In the genomic region with DNA sequence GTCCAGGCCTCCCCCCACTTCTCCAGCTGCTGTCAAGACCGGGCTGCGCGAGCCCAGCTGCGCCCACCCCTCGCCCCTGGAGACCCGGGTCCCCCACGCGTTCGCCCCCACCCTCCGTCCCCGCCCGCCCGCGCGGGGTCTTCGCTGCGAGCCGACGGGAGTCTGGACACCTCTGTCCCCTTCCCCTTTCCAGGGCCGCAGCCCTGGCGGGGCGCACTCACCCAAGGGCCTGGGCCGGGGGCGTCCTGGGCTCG, we compare ENCODE assay signal across 9 cellular contexts. TPM values are rescaled to one million over a fixed set of nuclear protein-coding genes. Genes with fewer than 3 reads are reported as not detected.
DNase-seq lines count a peak whose midpoint lies in the region; ATAC-seq and TF ChIP-seq lines count a peak whose summit lies in the region.
"Had no signal": no experiment of that assay in that cellular context is flagged by ENCODE, and none has a peak within 500 bp of the region (broad histone marks: within the 10 kb centered on the region; RNA-seq: fewer than 3 reads in every experiment).

No MANE protein-coding gene starts in this region.

- POLR2A ChIA-PET in Panc1 (lab: Charles Lee), result interaction anchor here (0.6 kb wide), 1 partner anchor 601 kb away, joined by 3 read pairs; no protein-coding TSS in a partner anchor

- TF ChIP-seq POLR2A in esophagus squamous epithelium (IDR thresholded peaks at IDR 0.05) (no peak), ovary (IDR thresholded peaks at IDR 0.05) (no peak)

- CTCF ChIA-PET in Panc1 (lab: Charles Lee), result no interaction called here

- peaks cover 0 to 65% (median 15%) of the 10 kb centered on the region in 11 experiments; a peak in 13 of 22 replicates for H4K20me1 ChIP-seq in BLaER1 treated with 17β-estradiol and CSF1 and Interleukin-3, amounts not matched to agents 10 nM and 100 nM

- intact Hi-C loops in Panc1 (cut with micrococcal nuclease; ENCODE audit: unreplicated experiment) (no loop called here), esophagus squamous epithelium (cut with DNase I) (no loop called here), ovary (cut with DNase I) (loop anchor here in 2 of 4 donors (5.0 to 10.0 kb wide), 3 partner anchors 294 to 434 kb away; no protein-coding TSS in a partner anchor)

- H3K27ac ChIP-seq in BLaER1 treated with 17β-estradiol and CSF1 and Interleukin-3, amounts not matched to agents 10 nM and 100 nM, result peak overlapping the region in 9 of 11 experiments; percentile 47 to 72 (median 60); a peak in 13 of 22 replicates
- H3K27ac ChIP-seq in Panc1 (ENCODE audit: low read length) (no peak overlapping the region), esophagus squamous epithelium (no peak overlapping the region), ovary (no peak overlapping the region)

- H3K36me3 ChIP-seq in BLaER1 treated with 17β-estradiol and CSF1 and Interleukin-3, amounts not matched to agents 10 nM and 100 nM, result no peaks in the 10 kb centered on the region
- H3K36me3 ChIP-seq in Panc1 (ENCODE audit: control insufficient read depth, insufficient read depth, low read length) (no peaks in the 10 kb centered on the region), esophagus squamous epithelium (no peaks in the 10 kb centered on the region), ovary (no peaks in the 10 kb centered on the region)

- peaks cover 76 to 92% (median 84%) of the 10 kb centered on the region in 10 experiments for H3K4me1 ChIP-seq in BLaER1 treated with 17β-estradiol and CSF1 and Interleukin-3, amounts not matched to agents 10 nM and 100 nM
- H3K4me1 ChIP-seq in Panc1 (ENCODE audit: control insufficient read depth, insufficient read depth, low read length), result peaks cover 15% of the 10 kb centered on the region
- H3K4me1 ChIP-seq in esophagus squamous epithelium, result peaks cover 24 to 68% (median 32%) of the 10 kb centered on the region in 3 donors
- H3K4me1 ChIP-seq in ovary (ENCODE audit: insufficient read depth), result peaks cover 17% of the 10 kb centered on the region

- 0% methylated on average over 6 of the region's 25 CpGs; no CpG with 5 or more reads in 1 of the 2 donors for WGBS in esophagus squamous epithelium, 2 donors
- WGBS in ovary, 3 donors, result 0 to 2% (median 0%) methylated on average over 8 to 25 of the region's 25 CpGs

- in situ Hi-C loops in Panc1 (cut with HindIII; ENCODE audit: low pct_unique_long_range_greater_than_20kb, low sequenced_read_pairs), result no loop called here

- peak overlapping the region; percentile 86 to 99 (median 98) for H3K4me2 ChIP-seq in BLaER1 treated with 17β-estradiol and CSF1 and Interleukin-3, amounts not matched to agents 10 nM and 100 nM

- TF ChIP-seq CTCF in Panc1 (IDR thresholded peaks at IDR 0.05), result no peak
- no peak for TF ChIP-seq CTCF in esophagus squamous epithelium (IDR thresholded peaks at IDR 0.05)
- no peak for TF ChIP-seq CTCF in ovary (IDR thresholded peaks at IDR 0.05)
- no peak for TF ChIP-seq CTCF in GM10266 (IDR thresholded peaks at IDR 0.05; ENCODE audit: control insufficient read depth, insufficient read depth, low read depth, missing control alignments)

- ATAC-seq in Panc1, result no peak
- no peak for ATAC-seq in HG03432 (IDR thresholded peaks at IDR 0.05; ENCODE audit: unreplicated experiment)

- TF ChIP-seq EP300 in ovary (IDR thresholded peaks at IDR 0.05), result no peak

- H3K9me3 ChIP-seq in BLaER1 treated with 17β-estradiol and CSF1 and Interleukin-3, amounts not matched to agents 10 nM and 100 nM (replicated peaks in 1 of 11), result no peaks in the 10 kb centered on the region
- no peaks in the 10 kb centered on the region for H3K9me3 ChIP-seq in Panc1 (ENCODE audit: control insufficient read depth, insufficient read depth, low read depth, low read length)
- no peaks in the 10 kb centered on the region for H3K9me3 ChIP-seq in esophagus squamous epithelium
- H3K9me3 ChIP-seq in ovary, result no peaks in the 10 kb centered on the region

- peak overlapping the region; percentile 54 to 71 (median 62) for H3K4me3 ChIP-seq in BLaER1 treated with 17β-estradiol and CSF1 and Interleukin-3, amounts not matched to agents 10 nM and 100 nM
- H3K4me3 ChIP-seq in Panc1 (ENCODE audit: low read depth in 2 of 2, low read length in 2 of 2), result peak overlapping the region; percentile 37 to 59
- H3K4me3 ChIP-seq in esophagus squamous epithelium, result peak overlapping the region; percentile 17 to 65 (median 38)
- H3K4me3 ChIP-seq in ovary, result peak overlapping the region; percentile 12

- BruUV-seq in Panc1 (replicated peaks; lab: Mats Ljungman, UMichigan), result no TSS peak

- DNase-seq in Panc1 (ENCODE audit: low read depth, low spot score) (no peak), esophagus squamous epithelium (lab: John Stamatoyannopoulos, UW) (no peak), ovary (no peak), inferior parietal cortex (ENCODE audit: extremely low spot score) (no peak), C1 segment of cervical spinal cord (lab: John Stamatoyannopoulos, UW) (no peak), GM10266 (ENCODE audit: extremely low spot score) (no peak)

- peak overlapping the region; percentile 52 to 75 (median 72); a peak in 21 of 22 replicates for H3K9ac ChIP-seq in BLaER1 treated with 17β-estradiol and CSF1 and Interleukin-3, amounts not matched to agents 10 nM and 100 nM

- peaks cover 0 to 25% (median 16%) of the 10 kb centered on the region in 11 experiments; a peak in 16 of 22 replicates for H3K27me3 ChIP-seq in BLaER1 treated with 17β-estradiol and CSF1 and Interleukin-3, amounts not matched to agents 10 nM and 100 nM
- H3K27me3 ChIP-seq in Panc1 (ENCODE audit: control insufficient read depth, insufficient read depth, low read length) (no peaks in the 10 kb centered on the region), esophagus squamous epithelium (peaks cover 8 to 72% (median 12%) of the 10 kb centered on the region in 4 donors), ovary (no peaks in the 10 kb centered on the region)

RNA-seq across cellular contexts. Expression of a gene that starts 0.2 kb away (rescaled TPM):
- total RNA-seq in Panc1 (2021; ENCODE audit: unreplicated experiment) (4.6 TPM), esophagus squamous epithelium (1 to 10 TPM; 1.9 to 6.8 (median 5.0) TPM), ovary (1 to 10 TPM in 6 of 7 donors, under 1 TPM in 1; 0.60 to 9.4 (median 2.8) TPM)
- 7.7 TPM for polyA plus RNA-seq in Panc1 (2012; ENCODE audit: insufficient read length)
- 1 to 10 TPM; 1.1 to 4.6 TPM for polyA plus RNA-seq in ovary
- total RNA-seq: dermis microvascular lymphatic vessel endothelial cell had no signal

Comparison
In these comparisons a context has a peak if more than half of its experiments do, and no peak if none do; other contexts are left out.
1. H3K27ac ChIP-seq: peak in BLaER1 treated with 17β-estradiol and CSF1 and Interleukin-3, amounts not matched to agents 10 nM and 100 nM (9 of 11); none in Panc1 (single experiment), esophagus squamous epithelium (0 of 4) and ovary (0 of 2).
2. H3K4me3 ChIP-seq: peak in every context shown above with its lines; median percentile 62 in BLaER1 treated with 17β-estradiol and CSF1 and Interleukin-3, amounts not matched to agents 10 nM and 100 nM; 48 in Panc1; 38 in esophagus squamous epithelium; 12 in ovary.